9 cellular contexts compared by ENCODE assay signal in genomic region chr15:86802244-86802643, GRCh38.
"Had no signal": no experiment of that assay in that cellular context is flagged by ENCODE, and none has a peak within 500 bp of the region (broad histone marks: within the 10 kb centered on the region; RNA-seq: fewer than 3 reads in every experiment).

No MANE protein-coding gene starts in this region.

- H3K9me3 Mint-ChIP-seq: GM23338, H9 had no signal

- H3K9ac ChIP-seq: GM23248 had no signal

- H3K4me1 Mint-ChIP-seq: GM23338, H9 had no signal

- H2AFZ ChIP-seq: GM23248, GM23338 had no signal

- H3K4me3 ChIP-seq: GM23248, GM23338, HAP-1 had no signal

- H3K27ac Mint-ChIP-seq: GM23338, H9, HFFc6 had no signal

- ATAC-seq: GM23338, HCT116 had no signal

- DNase-seq: GM23248, GOT3, H7, H9, HCEC 1CT, HFFc6 had no signal

- H3K36me3 ChIP-seq: HAP-1 had no signal

- H3K4me1 ChIP-seq: HAP-1 had no signal

- H3K4me3 Mint-ChIP-seq: GM23338, H9, HFFc6 had no signal

- H3K9me3 ChIP-seq: HAP-1 had no signal

- H3K27ac ChIP-seq: GM23248 had no signal

- H3K4me2 ChIP-seq: GM23338 had no signal
